In genomic region chr5:157106668-157107461, GRCh38 we compare ENCODE assay signal across 9 cellular contexts. TPM values are rescaled to one million over a fixed set of nuclear protein-coding genes. Genes with fewer than 3 reads are reported as not detected.
DNase-seq lines count a peak whose midpoint lies in the region; ATAC-seq and TF ChIP-seq lines count a peak whose summit lies in the region.
"Had no signal": no experiment of that assay in that cellular context is flagged by ENCODE, and none has a peak within 500 bp of the region (broad histone marks: within the 10 kb centered on the region; RNA-seq: fewer than 3 reads in every experiment).

No MANE protein-coding gene starts in this region.

- H3K4me2 ChIP-seq in Loucy (ENCODE audit: low read depth, low read length, poor library complexity, severe bottlenecking) = peak overlapping the region; percentile 66

- peaks cover 0 to 2% (median 0%) of the 10 kb centered on the region in 3 donors for H3K36me3 Mint-ChIP-seq in CD8-positive, alpha-beta memory T cell
- H3K36me3 Mint-ChIP-seq in natural killer cell = peaks cover 13% of the 10 kb centered on the region

- H3K4me3 ChIP-seq in CD8-positive, alpha-beta memory T cell (ENCODE audit: low read length) = no peak overlapping the region
- H3K4me3 ChIP-seq in Loucy (ENCODE audit: low read length, poor library complexity, severe bottlenecking) (peak overlapping the region; percentile 45), adipocyte (ENCODE audit: low read length) (peak overlapping the region; percentile 40), prostate gland (no peak overlapping the region)

- CTCF ChIA-PET in CD8-positive, alpha-beta memory T cell (lab: Charles Lee) = no interaction called here

- no peak for TF ChIP-seq POLR2A in prostate gland (IDR thresholded peaks at IDR 0.05)

- no peaks in the 10 kb centered on the region for H3K9me3 ChIP-seq in CD8-positive, alpha-beta memory T cell (ENCODE audit: low read length)
- H3K9me3 ChIP-seq in Loucy (ENCODE audit: insufficient read depth, low read depth, low read length) (no peaks in the 10 kb centered on the region), adipocyte (ENCODE audit: control insufficient read depth, low read length) (no peaks in the 10 kb centered on the region), prostate gland (no peaks in the 10 kb centered on the region)

- no peak overlapping the region for H3K27ac ChIP-seq in CD8-positive, alpha-beta memory T cell (ENCODE audit: low read depth, low read length)
- H3K27ac ChIP-seq in prostate gland = no peak overlapping the region

- no peaks in the 10 kb centered on the region for H3K36me3 ChIP-seq in CD8-positive, alpha-beta memory T cell (ENCODE audit: insufficient read depth, low read length)
- H3K36me3 ChIP-seq in Loucy (ENCODE audit: insufficient read depth, low read length) = no peaks in the 10 kb centered on the region
- H3K36me3 ChIP-seq in adipocyte (ENCODE audit: control insufficient read depth, insufficient read depth, low read length, severe bottlenecking) = no peaks in the 10 kb centered on the region
- H3K36me3 ChIP-seq in prostate gland = no peaks in the 10 kb centered on the region

- H3K4me1 ChIP-seq in CD8-positive, alpha-beta memory T cell (ENCODE audit: insufficient read depth, low read length) = peaks cover 23% of the 10 kb centered on the region
- H3K4me1 ChIP-seq in Loucy (ENCODE audit: insufficient read depth, low read length, poor library complexity, severe bottlenecking) (peaks cover 36% of the 10 kb centered on the region), adipocyte (ENCODE audit: control insufficient read depth, insufficient read depth, low read length) (peaks cover 21% of the 10 kb centered on the region), prostate gland (replicated peaks) (no peaks in the 10 kb centered on the region)

- no peaks in the 10 kb centered on the region for H3K27me3 Mint-ChIP-seq in CD8-positive, alpha-beta memory T cell
- no peaks in the 10 kb centered on the region for H3K27me3 Mint-ChIP-seq in natural killer cell (ENCODE audit: low read depth in 2 of 2)

- TF ChIP-seq CTCF in Loucy (conservative IDR thresholded peaks at IDR 0.05; ENCODE audit: low read length) = no peak
- no peak for TF ChIP-seq CTCF in natural killer cell (IDR thresholded peaks at IDR 0.05)
- TF ChIP-seq CTCF in prostate gland (IDR thresholded peaks at IDR 0.05) = no peak

- no peaks in the 10 kb centered on the region for H4K20me1 ChIP-seq in Loucy (ENCODE audit: insufficient read depth, low read length, poor library complexity, severe bottlenecking)

- no peaks in the 10 kb centered on the region; the same call in 1 of the 2 replicates for H3K79me2 ChIP-seq in Loucy (ENCODE audit: insufficient read depth, low read length)

- H3F3A ChIP-seq in Loucy (ENCODE audit: low read depth) = no peaks in the 10 kb centered on the region

- no peaks in the 10 kb centered on the region for H3K9me2 ChIP-seq in Loucy (replicated peaks; ENCODE audit: low read depth, low read length)

- ATAC-seq in natural killer cell (peak; percentile 37 to 43 (median 40)), GM21723 (IDR thresholded peaks at IDR 0.05; ENCODE audit: unreplicated experiment) (no peak)

- peak overlapping the region in 4 of 7 donors; percentile 23 to 59 (median 42) for H3K4me3 Mint-ChIP-seq in CD8-positive, alpha-beta memory T cell
- H3K4me3 Mint-ChIP-seq in natural killer cell = peak overlapping the region; percentile 94

- H2AFZ ChIP-seq in Loucy (ENCODE audit: low read length) = no peak overlapping the region

- POLR2A ChIA-PET in CD8-positive, alpha-beta memory T cell (lab: Charles Lee) = no interaction called here

- H3K4me1 Mint-ChIP-seq in CD8-positive, alpha-beta memory T cell = peaks cover 29 to 43% (median 36%) of the 10 kb centered on the region in 3 donors
- peaks cover 64 to 65% of the 10 kb centered on the region in 2 donors for H3K4me1 Mint-ChIP-seq in natural killer cell

- H3K27me3 ChIP-seq in CD8-positive, alpha-beta memory T cell (ENCODE audit: insufficient read depth, low read length, poor library complexity, severe bottlenecking) = no peaks in the 10 kb centered on the region
- no peaks in the 10 kb centered on the region for H3K27me3 ChIP-seq in Loucy (ENCODE audit: insufficient read depth, low read length, poor library complexity, severe bottlenecking)
- no peaks in the 10 kb centered on the region for H3K27me3 ChIP-seq in adipocyte (replicated peaks; ENCODE audit: control insufficient read depth, insufficient read depth, low read length)
- H3K27me3 ChIP-seq in prostate gland (replicated peaks; ENCODE audit: insufficient read depth) = no peaks in the 10 kb centered on the region

- H3K9ac ChIP-seq in Loucy (ENCODE audit: low read depth, low read length, poor library complexity, severe bottlenecking) (peak overlapping the region; percentile 18), adipocyte (ENCODE audit: low read length) (no peak overlapping the region)

- 82% methylated on average over 14 of the region's 14 CpGs for WGBS in prostate gland

- no peaks in the 10 kb centered on the region for H3K9me3 Mint-ChIP-seq in CD8-positive, alpha-beta memory T cell
- no peaks in the 10 kb centered on the region for H3K9me3 Mint-ChIP-seq in natural killer cell

- intact Hi-C loops in natural killer cell (cut with micrococcal nuclease) (loop anchor here (5.0 kb wide), 1 partner anchor 185 kb away; no protein-coding TSS in a partner anchor), prostate gland (cut with DNase I) (no loop called here)

- DNase-seq in CD8-positive, alpha-beta memory T cell = no peak
- peak; percentile 34 for DNase-seq in adipocyte (ENCODE audit: low read depth)
- peak; percentile 44 for DNase-seq in natural killer cell
- DNase-seq in NCI-H187 (lab: John Stamatoyannopoulos, UW) = no peak
- DNase-seq in prostate gland (ENCODE audit: low spot score) = no peak
- no peak for DNase-seq in foreskin melanocyte

- peak overlapping the region in 4 of 8 donors; percentile 3 to 96 (median 52) for H3K27ac Mint-ChIP-seq in CD8-positive, alpha-beta memory T cell
- peak overlapping the region; percentile 95 to 97 for H3K27ac Mint-ChIP-seq in natural killer cell

RNA-seq across cellular contexts. Expression of gene HAVCR2, which starts 2.0 kb away (rescaled TPM):
- 1 to 10 TPM; 6.3 to 6.6 TPM for total RNA-seq in CD8-positive, alpha-beta memory T cell
- 7.5 TPM for polyA plus RNA-seq in CD8-positive, alpha-beta memory T cell
- total RNA-seq in natural killer cell (10 to 100 TPM; 60.0 to 92.2 (median 74.3) TPM), prostate gland (1 to 10 TPM; 1.8 to 2.8 TPM)

RNA-seq across cellular contexts. Expression of gene MED7, which starts 35.8 kb away (rescaled TPM):
- total RNA-seq in CD8-positive, alpha-beta memory T cell = 10 to 100 TPM; 12.6 to 14.7 TPM
- 15.7 TPM for polyA plus RNA-seq in CD8-positive, alpha-beta memory T cell
- total RNA-seq in natural killer cell (10 to 100 TPM in 2 of 3 donors, 1 to 10 TPM in 1; 9.6 to 13.3 (median 12.4) TPM), prostate gland (10 to 100 TPM; 10.7 to 11.1 TPM)

RNA-seq across cellular contexts. Expression of gene HAVCR1, which starts 47.9 kb away (rescaled TPM):
- under 1 TPM; 0.27 to 0.61 TPM for total RNA-seq in CD8-positive, alpha-beta memory T cell
- polyA plus RNA-seq in CD8-positive, alpha-beta memory T cell = 0.91 TPM
- total RNA-seq in natural killer cell (10 to 100 TPM in 2 of 3 donors, 1 to 10 TPM in 1; 7.2 to 14.6 (median 10.9) TPM), prostate gland (1 to 10 TPM in 1 of 2 donors, not detected in 1; 1.6 TPM)

RNA-seq across cellular contexts. Expression of gene GARIN3, which starts 59.2 kb away (rescaled TPM):
- total RNA-seq in CD8-positive, alpha-beta memory T cell = under 1 TPM; 0.29 to 0.50 TPM
- polyA plus RNA-seq in CD8-positive, alpha-beta memory T cell = not detected
- total RNA-seq in natural killer cell (not detected), prostate gland (under 1 TPM in 1 of 2 donors, not detected in 1; 0.97 TPM)
- total RNA-seq: urinary bladder had no signal
- polyA plus RNA-seq: urinary bladder had no signal

Comparison
In these comparisons a context has a peak if more than half of its experiments do, and no peak if none do; other contexts are left out.
1. DNase-seq: peak in adipocyte (single experiment) and natural killer cell (single experiment); none in CD8-positive, alpha-beta memory T cell (0 of 5), NCI-H187 (0 of 2), prostate gland (single experiment) and foreskin melanocyte (single experiment).
2. H3K4me3 ChIP-seq: peak in Loucy (single experiment) and adipocyte (single experiment); none in CD8-positive, alpha-beta memory T cell (single experiment) and prostate gland (0 of 2).
3. RNA of gene HAVCR2, which starts 2.0 kb away (total RNA-seq): 60.0 to 92.2 TPM in natural killer cell; 6.3 to 6.6 TPM in CD8-positive, alpha-beta memory T cell and 1.8 to 2.8 TPM in prostate gland; every median in the first group is over 4 times any median in the second.